8 cellular contexts compared by ENCODE assay signal in the genomic region with DNA sequence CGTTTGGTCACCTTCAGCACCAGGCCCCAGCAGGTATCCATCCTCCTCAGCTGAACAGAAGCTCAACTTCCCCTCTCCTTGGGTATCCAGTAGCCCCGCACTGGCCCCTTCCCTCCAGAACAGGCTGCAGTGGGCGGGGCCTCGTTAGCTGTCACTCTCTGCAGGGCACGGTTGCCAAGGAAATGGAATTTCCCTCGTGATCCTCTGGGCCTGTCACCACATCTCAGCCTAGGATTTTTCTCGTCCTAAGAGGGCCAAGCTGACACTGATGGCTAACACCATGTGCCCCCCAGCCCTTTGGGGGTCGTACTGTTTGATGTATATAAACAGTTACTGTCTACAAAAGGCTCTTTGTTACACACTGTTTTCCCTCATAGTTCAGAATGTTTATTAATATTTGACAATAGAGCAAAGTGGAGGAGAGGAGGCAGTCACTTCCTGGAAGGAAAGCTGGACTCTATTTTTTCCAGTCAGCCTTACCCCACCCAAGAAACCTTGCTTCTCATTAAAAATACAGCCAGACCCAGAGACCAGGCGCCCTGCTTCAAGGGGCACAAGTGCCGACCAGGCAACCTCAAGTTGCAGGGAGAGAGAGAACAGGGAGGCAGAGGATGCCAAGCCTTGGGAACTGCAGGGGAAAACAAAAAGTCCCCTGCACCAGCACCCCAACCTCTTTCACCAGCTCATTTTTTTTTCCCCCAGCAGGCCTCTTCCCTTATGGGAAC. TPM values are rescaled to one million over a fixed set of nuclear protein-coding genes. Genes with fewer than 3 reads are reported as not detected.
A peak's percentile ranks its signal among the peaks of the same experiment; 100 is the strongest.
DNase-seq lines count a peak whose midpoint lies in the region; ATAC-seq and TF ChIP-seq lines count a peak whose summit lies in the region.

No MANE protein-coding gene starts in this region.

- H2AFZ ChIP-seq in neural cell (ENCODE audit: low read depth, low read length) (peak overlapping the region; percentile 46), PC-3 (ENCODE audit: low read length) (no peak overlapping the region)

- POLR2A ChIA-PET in PC-3 (lab: Charles Lee; ENCODE audit: unreplicated experiment), result interaction anchor here (0.6 kb wide), 1 partner anchor 13 kb away, joined by 3 read pairs; no protein-coding TSS in a partner anchor

- H3K36me3 ChIP-seq in esophagus muscularis mucosa (peaks cover 0 to 42% (median 12%) of the 10 kb centered on the region in 4 donors), neural cell (ENCODE audit: insufficient read depth, low read length) (peaks cover 16% of the 10 kb centered on the region), PC-3 (ENCODE audit: low read depth, low read length) (no peaks in the 10 kb centered on the region)

- no peak for TF ChIP-seq EP300 in esophagus muscularis mucosa (IDR thresholded peaks at IDR 0.05)
- no peak for TF ChIP-seq EP300 in neural cell (conservative IDR thresholded peaks at IDR 0.05; ENCODE audit: poor library complexity, severe bottlenecking)

- ATAC-seq in GM19043 (IDR thresholded peaks at IDR 0.05; ENCODE audit: low read depth, unreplicated experiment) (peak; percentile 66), HG03460 (IDR thresholded peaks at IDR 0.05; ENCODE audit: unreplicated experiment) (no peak), PC-3 (no peak), HG03175 (IDR thresholded peaks at IDR 0.05; ENCODE audit: unreplicated experiment) (no peak)

- H3K27me3 ChIP-seq in esophagus muscularis mucosa (no peaks in the 10 kb centered on the region), neural cell (ENCODE audit: insufficient read depth, low read depth, low read length) (no peaks in the 10 kb centered on the region), PC-3 (ENCODE audit: low read length) (peaks cover 5% of the 10 kb centered on the region; the same call in 1 of the 2 replicates)

- no peak for TF ChIP-seq POLR2A in esophagus muscularis mucosa (IDR thresholded peaks at IDR 0.05; ENCODE audit: low read depth)

- WGBS in esophagus muscularis mucosa, result 25% methylated on average over 10 of the region's 10 CpGs

- peak; percentile 16 for TF ChIP-seq RAD21 in neural cell (conservative IDR thresholded peaks at IDR 0.05)

- no peaks in the 10 kb centered on the region for H3F3A ChIP-seq in neural cell (ENCODE audit: insufficient read depth, low read length, poor library complexity, severe bottlenecking)
- H3F3A ChIP-seq in PC-3 (ENCODE audit: low read length, unreplicated experiment), result no peaks in the 10 kb centered on the region

- no peak overlapping the region for H3K4me3 ChIP-seq in esophagus muscularis mucosa
- H3K4me3 ChIP-seq in neural cell (ENCODE audit: low read length), result peak overlapping the region; percentile 51
- H3K4me3 ChIP-seq in PC-3 (ENCODE audit: low read length), result no peak overlapping the region

- H3K4me2 ChIP-seq in neural cell (ENCODE audit: low read length), result peak overlapping the region; percentile 42
- H3K4me2 ChIP-seq in PC-3 (ENCODE audit: low read length), result no peak overlapping the region

- peaks cover 10 to 15% (median 13%) of the 10 kb centered on the region in 4 donors for H3K4me1 ChIP-seq in esophagus muscularis mucosa
- peaks cover 12% of the 10 kb centered on the region; the same call in 1 of the 2 replicates for H3K4me1 ChIP-seq in PC-3 (ENCODE audit: insufficient read depth, low read length)

- CTCF ChIA-PET in PC-3 (lab: Charles Lee), result no interaction called here

- H3K9me2 ChIP-seq in neural cell (ENCODE audit: insufficient read depth, low read length) (no peaks in the 10 kb centered on the region), PC-3 (replicated peaks; ENCODE audit: low read length) (no peaks in the 10 kb centered on the region)

- no TSS peak for BruUV-seq in PC-3 (replicated peaks; lab: Mats Ljungman, UMichigan)

- H3K27ac ChIP-seq in esophagus muscularis mucosa (replicated peaks in 1 of 4) (peak overlapping the region in 3 of 4 donors; percentile 1 to 40 (median 11)), neural cell (ENCODE audit: low read length) (peak overlapping the region; percentile 93), PC-3 (ENCODE audit: low read length) (no peak overlapping the region)

- H4K20me1 ChIP-seq in neural cell (ENCODE audit: insufficient read depth) (no peaks in the 10 kb centered on the region), PC-3 (ENCODE audit: low read length) (no peaks in the 10 kb centered on the region)

- H3K79me2 ChIP-seq in neural cell (replicated peaks; ENCODE audit: insufficient read depth, low read length) (peaks cover 4% of the 10 kb centered on the region), PC-3 (ENCODE audit: low read length) (no peaks in the 10 kb centered on the region)

- H3K9ac ChIP-seq in neural cell (ENCODE audit: low read length) (peak overlapping the region; percentile 59), PC-3 (ENCODE audit: low read length) (no peak overlapping the region)

- TF ChIP-seq CTCF in esophagus muscularis mucosa (IDR thresholded peaks at IDR 0.05) (no peak), neural cell (IDR thresholded peaks at IDR 0.05; ENCODE audit: poor library complexity, severe bottlenecking) (no peak), PC-3 (conservative IDR thresholded peaks at IDR 0.05; ENCODE audit: low read depth, low read length) (no peak)

- DNase-seq in AG08396 (ENCODE audit: low spot score) (peak; percentile 50), NCI-H524 (lab: John Stamatoyannopoulos, UW) (peak; percentile 43 to 81), esophagus muscularis mucosa (ENCODE audit: extremely low spot score) (no peak), PC-3 (no peak)

- intact Hi-C loops in esophagus muscularis mucosa (cut with DNase I) (no loop called here), PC-3 (cut with micrococcal nuclease) (no loop called here)

- H3K9me3 ChIP-seq in esophagus muscularis mucosa (no peaks in the 10 kb centered on the region), neural cell (ENCODE audit: low read length) (no peaks in the 10 kb centered on the region), PC-3 (ENCODE audit: low read length) (no peaks in the 10 kb centered on the region)

TF ChIP-seq in neural cell, 6 proteins besides CTCF, POLR2A, EP300 and RAD21:
- TF ChIP-seq POLR2AphosphoS5 (IDR thresholded peaks at IDR 0.05) (peak; percentile 63), MXI1 (conservative IDR thresholded peaks at IDR 0.05; ENCODE audit: poor library complexity, severe bottlenecking) (peak; percentile 47), REST (IDR thresholded peaks at IDR 0.05; ENCODE audit: borderline replicate concordance) (peak; percentile 56), TAF1 (IDR thresholded peaks at IDR 0.05; ENCODE audit: low read depth) (no peak), EZH2 (IDR thresholded peaks at IDR 0.05; ENCODE audit: borderline replicate concordance, insufficient read depth, low read length, poor library complexity, severe bottlenecking) (no peak), SMC3 (conservative IDR thresholded peaks at IDR 0.05; ENCODE audit: poor library complexity) (peak; percentile 17)

RNA-seq across cellular contexts. Expression of gene FEZ1, which starts 44.5 kb away (rescaled TPM):
- total RNA-seq in esophagus muscularis mucosa (10 to 100 TPM; 54.5 to 95.6 (median 76.2) TPM), PC-3 (2014; rRNA removed) (1.3 TPM in 1 of 2 replicates, not detected in the other)
- 502 and 545 TPM in 2 replicates for polyA plus RNA-seq in neural cell
- polyA minus RNA-seq in neural cell, result 313 and 330 TPM in 2 replicates

Comparison
In these comparisons a context has a peak if more than half of its experiments do, and no peak if none do; other contexts are left out.
1. DNase-seq: peak in AG08396 (single experiment) and NCI-H524 (2 of 2); none in esophagus muscularis mucosa (single experiment) and PC-3 (single experiment).
2. RNA of gene FEZ1, which starts 44.5 kb away (total RNA-seq): 54.5 to 95.6 TPM in esophagus muscularis mucosa; 1.3 TPM in PC-3; every median in the first group is over 10 times any median in the second.